In the genomic region with DNA sequence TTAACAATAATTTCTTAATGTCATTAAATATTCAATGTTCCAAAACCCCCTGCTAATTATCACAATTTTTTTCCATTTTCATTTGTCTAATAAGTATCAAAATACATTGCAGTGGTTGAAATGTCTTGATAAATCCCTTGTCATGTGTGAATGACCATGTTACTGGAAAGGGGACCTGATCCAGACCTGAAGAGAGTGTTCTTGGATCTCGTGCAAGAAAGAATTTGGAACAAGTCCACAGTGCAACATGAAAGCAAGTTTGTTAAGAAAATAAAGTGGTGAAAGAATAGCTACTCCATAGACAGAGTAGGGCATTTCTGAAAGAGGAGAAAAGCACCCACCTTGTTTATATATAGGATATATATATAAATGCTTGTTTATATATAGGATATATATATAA, we compare ENCODE assay signal across 9 cellular contexts. TPM values are rescaled to one million over a fixed set of nuclear protein-coding genes. Genes with fewer than 3 reads are reported as not detected.
"Had no signal": no experiment of that assay in that cellular context is flagged by ENCODE, and none has a peak within 500 bp of the region (broad histone marks: within the 10 kb centered on the region; RNA-seq: fewer than 3 reads in every experiment).

No MANE protein-coding gene starts in this region.

- H3K4me3 ChIP-seq: GM23248, GM23338, HAP-1 had no signal

- H3K9me3 Mint-ChIP-seq: GM23338, H9, HFFc6 had no signal

- H3K27ac Mint-ChIP-seq: GM23338, H9, HFFc6 had no signal

- H3K4me1 ChIP-seq: HAP-1 had no signal

- ATAC-seq: GM23338, HCT116 had no signal

- DNase-seq: GM23248, GOT3, H7, H9, HCEC 1CT, HFFc6 had no signal

- H3K27ac ChIP-seq: GM23248 had no signal

- H3K36me3 ChIP-seq: HAP-1 had no signal

- H3K4me3 Mint-ChIP-seq: GM23338, H9, HFFc6 had no signal

- H3K4me1 Mint-ChIP-seq: GM23338, H9 had no signal

RNA-seq across cellular contexts. Expression of a gene that starts 55.7 kb away (rescaled TPM):
- total RNA-seq: GM23248, HFFc6 had no signal

RNA-seq across cellular contexts. Expression of a gene that starts 55.8 kb away (rescaled TPM):
- total RNA-seq: HFFc6 had no signal
- polyA plus RNA-seq: GM23248 had no signal
